8 cellular contexts compared by ENCODE assay signal in genomic region chr17:64505320-64506200, GRCh38. TPM values are rescaled to one million over a fixed set of nuclear protein-coding genes. Genes with fewer than 3 reads are reported as not detected.
DNase-seq lines count a peak whose midpoint lies in the region; ATAC-seq and TF ChIP-seq lines count a peak whose summit lies in the region.

No MANE protein-coding gene starts in this region.

- peak overlapping the region; percentile 100 for H3K27ac ChIP-seq in lower lobe of right lung

- H3K4me3 ChIP-seq in lower lobe of right lung, result peak overlapping the region; percentile 80

- H3K4me1 ChIP-seq in lower lobe of right lung, result peaks cover 61% of the 10 kb centered on the region

- POLR2A ChIA-PET in activated CD8-positive, alpha-beta T cell treated with anti-CD3 and anti-CD28 coated beads for 36 hours (lab: Charles Lee), result interaction anchor here (0.6 to 4.8 kb wide), 43 partner anchors 8 to 804 kb away, joined by 3 to 143 read pairs (median 4); partner anchors contain the start of genes LRRC37A3, POLG2 and SMURF2

- intact Hi-C loops in activated CD8-positive, alpha-beta T cell treated with anti-CD3 and anti-CD28 coated beads for 36 hours (cut with micrococcal nuclease), result loop anchor here (5.0 kb wide), 1 partner anchor 152 kb away; no protein-coding TSS in a partner anchor
- intact Hi-C loops in lower lobe of right lung (cut with DNase I), result no loop called here

- H3K27me3 Mint-ChIP-seq in activated CD8-positive, alpha-beta T cell treated with anti-CD3 and anti-CD28 coated beads for 36 hours, result no peaks in the 10 kb centered on the region

- CTCF ChIA-PET in activated CD8-positive, alpha-beta T cell treated with anti-CD3 and anti-CD28 coated beads for 36 hours (lab: Charles Lee), result interaction anchor here (0.9 to 3.2 kb wide), 8 partner anchors 9 to 414 kb away, joined by 3 to 32 read pairs (median 4); partner anchors contain the start of genes LRRC37A3 and POLG2

- H3K4me3 Mint-ChIP-seq in activated CD8-positive, alpha-beta T cell treated with anti-CD3 and anti-CD28 coated beads for 36 hours, result peak overlapping the region; percentile 91

- no peaks in the 10 kb centered on the region for H3K27me3 ChIP-seq in lower lobe of right lung (ENCODE audit: low read depth)

- no peaks in the 10 kb centered on the region for H3K9me3 ChIP-seq in lower lobe of right lung

- peak; percentile 91 for DNase-seq in GM03348 (ENCODE audit: low spot score)
- peak; percentile 30 for DNase-seq in NCI-H82 treated with DMSO at 0.1 percent for 48 hours (lab: John Stamatoyannopoulos, UW; ENCODE audit: unreplicated experiment)
- peak; percentile 90 for DNase-seq in activated CD8-positive, alpha-beta T cell treated with anti-CD3 and anti-CD28 coated beads for 36 hours
- peak; percentile 93 for DNase-seq in ecto neural progenitor cell (ENCODE audit: low spot score)
- DNase-seq in lower lobe of right lung, result peak; percentile 93
- DNase-seq in stimulated activated CD4-positive, alpha-beta T cell treated with anti-CD3 and anti-CD28 coated beads, Interleukin-4, amount 100 ng/mL, for 4 hours, result peak; percentile 74 to 82

- ATAC-seq in HG03442 (IDR thresholded peaks at IDR 0.05; ENCODE audit: unreplicated experiment) (peak; percentile 18), lower lobe of right lung (peak; percentile 80 to 83), GM19328 (IDR thresholded peaks at IDR 0.05; ENCODE audit: unreplicated experiment) (no peak)
- peak; percentile 42 for ATAC-seq in activated CD8-positive, alpha-beta T cell treated with anti-CD3 and anti-CD28 coated beads for 36 hours

- peaks cover 65% of the 10 kb centered on the region for H3K36me3 ChIP-seq in lower lobe of right lung

- H3K27ac Mint-ChIP-seq in activated CD8-positive, alpha-beta T cell treated with anti-CD3 and anti-CD28 coated beads for 36 hours, result peak overlapping the region; percentile 99

- no peak for TF ChIP-seq CTCF in activated CD8-positive, alpha-beta T cell treated with anti-CD3 and anti-CD28 coated beads for 36 hours (IDR thresholded peaks at IDR 0.05)
- no peak for TF ChIP-seq CTCF in lower lobe of right lung (IDR thresholded peaks at IDR 0.05)

- H3K4me1 Mint-ChIP-seq in activated CD8-positive, alpha-beta T cell treated with anti-CD3 and anti-CD28 coated beads for 36 hours (ENCODE audit: low read depth), result peaks cover 62% of the 10 kb centered on the region

- H3K36me3 Mint-ChIP-seq in activated CD8-positive, alpha-beta T cell treated with anti-CD3 and anti-CD28 coated beads for 36 hours (ENCODE audit: low read depth), result peaks cover 69% of the 10 kb centered on the region

- no peaks in the 10 kb centered on the region for H3K9me3 Mint-ChIP-seq in activated CD8-positive, alpha-beta T cell treated with anti-CD3 and anti-CD28 coated beads for 36 hours

RNA-seq across cellular contexts. Expression of gene DDX5, which starts 0.5 kb away (rescaled TPM):
- 100 to 1,000 TPM; 632 to 668 TPM for total RNA-seq in activated CD8-positive, alpha-beta T cell treated with anti-CD3 and anti-CD28 coated beads for 36 hours
- total RNA-seq in lower lobe of right lung, result 964 TPM

RNA-seq across cellular contexts. Expression of gene CEP95, which starts 1.2 kb away (rescaled TPM):
- total RNA-seq in activated CD8-positive, alpha-beta T cell treated with anti-CD3 and anti-CD28 coated beads for 36 hours, result 10 to 100 TPM; 45.2 to 45.7 TPM
- total RNA-seq in lower lobe of right lung, result 34.2 TPM

RNA-seq across cellular contexts. Expression of gene POLG2, which starts 8.7 kb away (rescaled TPM):
- 10 to 100 TPM; 37.3 to 41.1 TPM for total RNA-seq in activated CD8-positive, alpha-beta T cell treated with anti-CD3 and anti-CD28 coated beads for 36 hours
- total RNA-seq in lower lobe of right lung, result 12.0 TPM

RNA-seq across cellular contexts. Expression of gene MILR1, which starts 56.6 kb away (rescaled TPM):
- total RNA-seq in activated CD8-positive, alpha-beta T cell treated with anti-CD3 and anti-CD28 coated beads for 36 hours, result 1 to 10 TPM; 1.3 to 2.3 TPM
- 19.6 TPM for total RNA-seq in lower lobe of right lung

Comparison
In these comparisons a context has a peak if more than half of its experiments do, and no peak if none do; other contexts are left out.
1. DNase-seq: peak in every context shown above with its lines; median percentile 93 in ecto neural progenitor cell; 93 in lower lobe of right lung; 91 in GM03348; 90 in activated CD8-positive, alpha-beta T cell treated with anti-CD3 and anti-CD28 coated beads for 36 hours; 78 in stimulated activated CD4-positive, alpha-beta T cell treated with anti-CD3 and anti-CD28 coated beads, Interleukin-4, amount 100 ng/mL, for 4 hours; 30 in NCI-H82 treated with DMSO at 0.1 percent for 48 hours.